In the genomic region with DNA sequence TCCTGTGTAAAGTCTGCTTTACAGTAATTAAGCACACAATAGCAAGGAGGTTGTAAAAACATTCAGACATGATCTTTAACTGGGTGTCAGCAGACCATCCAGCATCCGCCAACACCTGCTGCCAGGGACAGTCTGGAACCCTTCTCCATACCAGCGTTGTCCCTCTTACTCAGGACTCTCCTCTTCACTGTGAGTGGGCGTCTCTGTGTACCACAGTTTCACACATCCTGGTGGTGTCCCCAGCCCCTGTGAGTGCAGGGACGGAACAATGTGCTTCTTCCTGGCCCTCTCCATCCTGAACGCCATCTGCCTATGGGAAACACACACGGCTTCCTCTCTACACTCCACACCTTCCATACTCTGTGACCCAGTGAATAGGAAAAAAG, we compare ENCODE assay signal across 11 cellular contexts.
A peak's percentile ranks its signal among the peaks of the same experiment; 100 is the strongest.
DNase-seq lines count a peak whose midpoint lies in the region; ATAC-seq and TF ChIP-seq lines count a peak whose summit lies in the region.
"Had no signal": no experiment of that assay in that cellular context is flagged by ENCODE, and none has a peak within 500 bp of the region (broad histone marks: within the 10 kb centered on the region; RNA-seq: fewer than 3 reads in every experiment).

No MANE protein-coding gene starts in this region.

- TF ChIP-seq CTCF in BE2C (IDR thresholded peaks at IDR 0.05; ENCODE audit: low read depth, low read length) (no peak), neural progenitor cell (IDR thresholded peaks at IDR 0.05) (no peak)

- H3K27ac Mint-ChIP-seq in immature natural killer cell (peak overlapping the region; percentile 67 to 89 (median 83)), neural progenitor cell (no peak overlapping the region)

- H3K36me3 Mint-ChIP-seq in immature natural killer cell (peaks cover 3 to 12% (median 11%) of the 10 kb centered on the region in 3 donors), neural progenitor cell (peaks cover 6% of the 10 kb centered on the region)

- no peaks in the 10 kb centered on the region for H3K79me2 ChIP-seq in neural progenitor cell (ENCODE audit: low read depth)

- peaks cover 18% of the 10 kb centered on the region for H3K4me1 ChIP-seq in BE2C
- H3K4me1 ChIP-seq in neural progenitor cell, result no peaks in the 10 kb centered on the region

- no peaks in the 10 kb centered on the region for H3K9me3 ChIP-seq in BE2C
- H3K9me3 ChIP-seq in neural progenitor cell (ENCODE audit: low read depth), result no peaks in the 10 kb centered on the region

- DNase-seq in BE2C (peak; percentile 53), UCSD-AML1 (lab: John Stamatoyannopoulos, UW; ENCODE audit: unreplicated experiment) (peak; percentile 66), immature natural killer cell (no peak), neural progenitor cell (ENCODE audit: low spot score) (no peak), NCI-H146 (lab: John Stamatoyannopoulos, UW) (no peak)
- DNase-seq: EL, GM23248 had no signal

- H2AFZ ChIP-seq in neural progenitor cell (replicated peaks), result no peak overlapping the region
- H2AFZ ChIP-seq: GM23248 had no signal

- H3F3A ChIP-seq in neural progenitor cell (ENCODE audit: low read depth), result peaks cover 16% of the 10 kb centered on the region

- H3K36me3 ChIP-seq in BE2C, result peaks cover 10% of the 10 kb centered on the region
- peaks cover 11% of the 10 kb centered on the region for H3K36me3 ChIP-seq in neural progenitor cell

- no peak overlapping the region for H3K9ac ChIP-seq in neural progenitor cell
- H3K9ac ChIP-seq: GM23248, KMS-11 had no signal

- no peak overlapping the region for H3K27ac ChIP-seq in neural progenitor cell
- H3K27ac ChIP-seq: GM23248, KMS-11 had no signal

- H3K9me3 Mint-ChIP-seq in immature natural killer cell (no peaks in the 10 kb centered on the region), neural progenitor cell (no peaks in the 10 kb centered on the region)

- ATAC-seq in GM19395 (IDR thresholded peaks at IDR 0.05; ENCODE audit: unreplicated experiment), result peak; percentile 42
- ATAC-seq in HG02870 (IDR thresholded peaks at IDR 0.05; ENCODE audit: unreplicated experiment), result no peak
- ATAC-seq in HG02798 (IDR thresholded peaks at IDR 0.05; ENCODE audit: poor library complexity, unreplicated experiment), result no peak

- H3K27me3 ChIP-seq in BE2C, result no peaks in the 10 kb centered on the region
- H3K27me3 ChIP-seq in neural progenitor cell, result no peaks in the 10 kb centered on the region

- H3K4me3 ChIP-seq in BE2C (ENCODE audit: low read depth, low read length) (no peak overlapping the region), neural progenitor cell (no peak overlapping the region)
- H3K4me3 ChIP-seq: GM23248 had no signal

- H3K27me3 Mint-ChIP-seq in immature natural killer cell (ENCODE audit: low read depth in 3 of 3), result peaks cover 0 to 4% (median 2%) of the 10 kb centered on the region in 3 donors
- H3K27me3 Mint-ChIP-seq in neural progenitor cell (ENCODE audit: insufficient read depth, low read depth), result no peaks in the 10 kb centered on the region

- no peak overlapping the region for H3K4me2 ChIP-seq in neural progenitor cell
- H3K4me2 ChIP-seq: KMS-11 had no signal

- H3K4me3 Mint-ChIP-seq in immature natural killer cell, result peak overlapping the region; percentile 58 to 87 (median 65)
- no peak overlapping the region for H3K4me3 Mint-ChIP-seq in neural progenitor cell

- H4K20me1 ChIP-seq in neural progenitor cell (ENCODE audit: low read depth), result no peaks in the 10 kb centered on the region

- peaks cover 42% of the 10 kb centered on the region in 2 donors for H3K4me1 Mint-ChIP-seq in immature natural killer cell
- H3K4me1 Mint-ChIP-seq in neural progenitor cell, result peaks cover 3% of the 10 kb centered on the region

Comparison
In these comparisons a context has a peak if more than half of its experiments do, and no peak if none do; other contexts are left out.
1. DNase-seq: peak in BE2C (single experiment) and UCSD-AML1 (single experiment); none in immature natural killer cell (0 of 3), neural progenitor cell (single experiment) and NCI-H146 (single experiment).